Comparison of ENCODE assay signal across 1 cellular context in the genomic region with DNA sequence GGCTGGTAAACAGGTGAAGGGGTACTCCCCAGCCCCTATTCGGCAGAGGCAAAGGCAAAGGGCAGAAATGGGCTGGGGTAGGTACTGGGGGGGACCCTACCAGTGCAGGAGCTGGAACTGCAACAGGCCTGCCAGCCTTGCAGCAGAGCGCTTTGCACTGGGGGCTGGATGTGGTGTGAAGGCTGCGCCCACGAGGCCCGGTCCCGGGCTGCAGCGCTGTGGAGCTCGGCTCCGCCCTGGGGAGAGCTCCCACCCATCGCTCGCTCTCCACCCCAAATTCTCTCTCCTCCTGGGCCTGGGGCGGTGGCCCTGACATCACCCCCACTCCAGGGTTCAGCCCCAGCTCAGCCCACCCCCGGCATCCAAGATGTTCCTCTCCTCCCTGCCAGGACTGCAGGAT.
TF ChIP-seq lines count a peak whose summit lies in the region.

No MANE protein-coding gene starts in this region.

TF ChIP-seq in K562, 482 proteins besides CTCF, POLR2A, EP300 and RAD21:
- TF ChIP-seq ZFX (CRISPR knock-in tag; IDR thresholded peaks at IDR 0.05) (peak; percentile 31; the same call in 1 of the 2 replicates), NEUROD1 (IDR thresholded peaks at IDR 0.05; ENCODE audit: borderline replicate concordance, low read depth, low read length, partially characterized antibody) (no peak)
- TF ChIP-seq, protein P1, sequence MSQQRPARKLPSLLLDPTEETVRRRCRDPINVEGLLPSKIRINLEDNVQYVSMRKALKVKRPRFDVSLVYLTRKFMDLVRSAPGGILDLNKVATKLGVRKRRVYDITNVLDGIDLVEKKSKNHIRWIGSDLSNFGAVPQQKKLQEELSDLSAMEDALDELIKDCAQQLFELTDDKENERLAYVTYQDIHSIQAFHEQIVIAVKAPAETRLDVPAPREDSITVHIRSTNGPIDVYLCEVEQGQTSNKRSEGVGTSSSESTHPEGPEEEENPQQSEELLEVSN (IDR thresholded peaks at IDR 0.05; ENCODE audit: borderline replicate concordance in 1 of 2, extremely low read depth in 1 of 2, insufficient read depth in 1 of 2, insufficient read length in 1 of 2, low read depth in 1 of 2, low read length in 1 of 2, poor library complexity in 1 of 2, severe bottlenecking in 1 of 2) = peak in 1 of 2 experiments; percentile 13
